Comparison of ENCODE assay signal across 1 cellular context in the genomic region with DNA sequence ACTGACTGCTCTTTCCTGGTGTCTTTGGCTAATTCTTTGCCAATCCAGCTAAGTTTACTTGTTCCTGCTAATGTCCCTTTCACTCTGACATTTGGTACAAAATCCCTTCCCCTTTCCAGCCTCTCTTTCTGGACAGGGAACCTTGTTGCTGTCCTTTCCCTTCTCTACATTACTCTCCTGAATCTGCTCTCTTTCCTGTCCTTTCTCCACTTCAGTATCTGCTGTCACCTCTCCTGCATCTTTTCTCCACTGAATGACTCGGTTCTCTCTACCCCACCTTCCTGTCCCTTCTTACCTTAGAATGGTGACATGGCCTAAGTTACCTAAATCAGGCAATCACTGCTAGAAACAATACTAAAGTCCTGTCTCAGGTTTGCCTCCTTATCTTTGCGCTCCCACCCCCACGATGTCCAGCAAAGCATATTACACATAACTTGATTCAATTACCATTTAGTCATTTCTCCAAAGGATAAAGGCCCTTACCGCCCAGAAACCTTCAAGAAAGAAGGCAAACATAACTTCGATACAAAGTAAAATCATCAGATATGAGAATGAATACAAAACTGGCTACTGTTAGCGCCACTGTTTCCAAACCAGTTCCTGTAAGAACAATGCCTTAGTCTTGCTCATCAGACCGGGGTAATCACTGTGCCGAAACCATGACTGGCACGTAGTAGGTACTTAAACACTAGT.
TF ChIP-seq lines count a peak whose summit lies in the region.

No MANE protein-coding gene starts in this region.

TF ChIP-seq in HepG2, 621 proteins besides CTCF, POLR2A, EP300 and RAD21 (continued from another document):
- TF ChIP-seq SMAD1 (CRISPR knock-in tag; IDR thresholded peaks at IDR 0.05; ENCODE audit: borderline replicate concordance, low read depth) (no peak), MBD4 (IDR thresholded peaks at IDR 0.05; ENCODE audit: borderline replicate concordance, low read length) (no peak), DR1 (CRISPR knock-in tag; IDR thresholded peaks at IDR 0.05) (no peak), SALL1 (CRISPR knock-in tag; IDR thresholded peaks at IDR 0.05) (no peak), SYNCRIP (IDR thresholded peaks at IDR 0.05; ENCODE audit: insufficient read depth, low read depth, low read length) (no peak), GFI1 (CRISPR knock-in tag; IDR thresholded peaks at IDR 0.05; ENCODE audit: borderline replicate concordance) (no peak)
- TF ChIP-seq, protein P1, sequence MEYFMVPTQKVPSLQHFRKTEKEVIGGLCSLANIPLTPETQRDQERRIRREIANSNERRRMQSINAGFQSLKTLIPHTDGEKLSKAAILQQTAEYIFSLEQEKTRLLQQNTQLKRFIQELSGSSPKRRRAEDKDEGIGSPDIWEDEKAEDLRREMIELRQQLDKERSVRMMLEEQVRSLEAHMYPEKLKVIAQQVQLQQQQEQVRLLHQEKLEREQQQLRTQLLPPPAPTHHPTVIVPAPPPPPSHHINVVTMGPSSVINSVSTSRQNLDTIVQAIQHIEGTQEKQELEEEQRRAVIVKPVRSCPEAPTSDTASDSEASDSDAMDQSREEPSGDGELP (IDR thresholded peaks at IDR 0.05; ENCODE audit: borderline replicate concordance, low read depth): no peak
- TF ChIP-seq, protein P2, sequence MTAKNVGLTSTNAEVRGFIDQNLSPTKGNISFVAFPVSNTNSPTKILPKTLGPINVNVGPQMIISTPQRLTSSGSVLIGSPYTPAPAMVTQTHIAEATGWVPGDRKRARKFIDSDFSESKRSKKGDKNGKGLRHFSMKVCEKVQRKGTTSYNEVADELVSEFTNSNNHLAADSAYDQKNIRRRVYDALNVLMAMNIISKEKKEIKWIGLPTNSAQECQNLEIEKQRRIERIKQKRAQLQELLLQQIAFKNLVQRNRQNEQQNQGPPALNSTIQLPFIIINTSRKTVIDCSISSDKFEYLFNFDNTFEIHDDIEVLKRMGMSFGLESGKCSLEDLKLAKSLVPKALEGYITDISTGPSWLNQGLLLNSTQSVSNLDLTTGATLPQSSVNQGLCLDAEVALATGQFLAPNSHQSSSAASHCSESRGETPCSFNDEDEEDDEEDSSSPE (CRISPR knock-in tag; IDR thresholded peaks at IDR 0.05): no peak
- TF ChIP-seq, protein P3, sequence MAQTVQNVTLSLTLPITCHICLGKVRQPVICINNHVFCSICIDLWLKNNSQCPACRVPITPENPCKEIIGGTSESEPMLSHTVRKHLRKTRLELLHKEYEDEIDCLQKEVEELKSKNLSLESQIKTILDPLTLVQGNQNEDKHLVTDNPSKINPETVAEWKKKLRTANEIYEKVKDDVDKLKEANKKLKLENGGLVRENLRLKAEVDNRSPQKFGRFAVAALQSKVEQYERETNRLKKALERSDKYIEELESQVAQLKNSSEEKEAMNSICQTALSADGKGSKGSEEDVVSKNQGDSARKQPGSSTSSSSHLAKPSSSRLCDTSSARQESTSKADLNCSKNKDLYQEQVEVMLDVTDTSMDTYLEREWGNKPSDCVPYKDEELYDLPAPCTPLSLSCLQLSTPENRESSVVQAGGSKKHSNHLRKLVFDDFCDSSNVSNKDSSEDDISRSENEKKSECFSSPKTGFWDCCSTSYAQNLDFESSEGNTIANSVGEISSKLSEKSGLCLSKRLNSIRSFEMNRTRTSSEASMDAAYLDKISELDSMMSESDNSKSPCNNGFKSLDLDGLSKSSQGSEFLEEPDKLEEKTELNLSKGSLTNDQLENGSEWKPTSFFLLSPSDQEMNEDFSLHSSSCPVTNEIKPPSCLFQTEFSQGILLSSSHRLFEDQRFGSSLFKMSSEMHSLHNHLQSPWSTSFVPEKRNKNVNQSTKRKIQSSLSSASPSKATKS (CRISPR knock-in tag; IDR thresholded peaks at IDR 0.05): no peak
